In the genomic region with DNA sequence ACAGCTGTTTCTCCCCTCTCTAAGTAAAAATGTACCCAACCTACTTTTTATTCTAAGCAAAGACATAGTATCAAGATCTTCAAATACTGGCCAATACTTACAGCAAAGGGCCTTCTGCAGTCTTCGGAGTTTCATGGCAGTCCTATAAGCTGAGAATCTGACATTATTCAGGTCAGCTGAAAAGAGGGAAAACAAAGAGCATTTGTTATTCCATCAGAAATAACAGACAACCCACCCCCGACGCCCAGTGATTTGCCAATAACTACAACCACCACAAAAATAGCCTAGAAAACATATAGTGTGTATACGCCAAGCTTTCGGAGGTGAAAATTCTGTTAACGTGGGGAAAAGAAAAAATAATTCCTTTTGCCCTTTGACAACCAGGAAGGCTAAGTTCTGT, we compare ENCODE assay signal across 33 cellular contexts.
"Had no signal": no experiment of that assay in that cellular context is flagged by ENCODE, and none has a peak within 500 bp of the region (broad histone marks: within the 10 kb centered on the region; RNA-seq: fewer than 3 reads in every experiment).

No MANE protein-coding gene starts in this region.

- H3K27ac ChIP-seq: cardiac muscle cell, SJSA1, VCaP had no signal

- H3K36me3 ChIP-seq: brain microvascular endothelial cell, cardiac muscle cell, SJSA1 had no signal

- H3K27me3 ChIP-seq: brain microvascular endothelial cell, cardiac muscle cell, SJSA1 had no signal

- H3K9me3 Mint-ChIP-seq: activated B cell treated with CpG ODN at 0.5 μM for 24 hours; activated CD4-positive, alpha-beta memory T cell treated with anti-CD3 and anti-CD28 coated beads, Interleukin-2, amount 10 ng/mL, durations not matched to agents 7 days and 5 days; activated naive CD4-positive, alpha-beta T cell treated with anti-CD3 and anti-CD28 coated beads, Interleukin-2, amount 10 ng/mL, durations not matched to agents 7 days and 5 days had no signal

- H3K27me3 Mint-ChIP-seq: activated B cell treated with CpG ODN at 0.5 μM for 24 hours; activated CD4-positive, alpha-beta memory T cell treated with anti-CD3 and anti-CD28 coated beads, Interleukin-2, amount 10 ng/mL, durations not matched to agents 7 days and 5 days; activated CD8-positive, alpha-beta memory T cell treated with anti-CD3 and anti-CD28 coated beads, Interleukin-2, amount 10 ng/mL, durations not matched to agents 7 days and 5 days; activated naive CD4-positive, alpha-beta T cell treated with anti-CD3 and anti-CD28 coated beads, Interleukin-2, amount 10 ng/mL, durations not matched to agents 7 days and 5 days; activated naive CD8-positive, alpha-beta T cell; central memory CD8-positive, alpha-beta T cell had no signal

- ATAC-seq: activated CD8-positive, alpha-beta memory T cell treated with anti-CD3 and anti-CD28 coated beads, Interleukin-2, amount 10 ng/mL, durations not matched to agents 7 days and 5 days; Panc1; SK-N-SH treated with all-trans-retinoic acid at 6 μM for 48 hours had no signal

- DNase-seq: activated B cell treated with CpG ODN at 0.5 μM for 24 hours; activated CD4-positive, alpha-beta memory T cell treated with anti-CD3 and anti-CD28 coated beads, Interleukin-2, amount 10 ng/mL, durations not matched to agents 7 days and 5 days; activated CD4-positive, alpha-beta T cell treated with anti-CD3 and anti-CD28 coated beads for 4 hours; activated CD4-positive, alpha-beta T cell treated with anti-CD3 and anti-CD28 coated beads, Interleukin-2, amount 50 U/mL, for 1 hour; activated CD4-positive, CD25-positive, alpha-beta regulatory T cell treated with anti-CD3 and anti-CD28 coated beads, Interleukin-2, amount 50 U/mL, for 72 hours; activated CD8-positive, alpha-beta memory T cell treated with anti-CD3 and anti-CD28 coated beads for 24 hours; activated CD8-positive, alpha-beta memory T cell treated with anti-CD3 and anti-CD28 coated beads, Interleukin-2, amount 10 ng/mL, durations not matched to agents 7 days and 5 days; activated CD8-positive, alpha-beta memory T cell treated with anti-CD3 and anti-CD28 coated beads, Interleukin-2, amount 50 U/mL, for 48 hours; activated effector memory CD4-positive, alpha-beta T cell treated with Interleukin-2 at 50 U/mL for 16 hours; activated naive CD4-positive, alpha-beta T cell treated with anti-CD3 and anti-CD28 coated beads, Interleukin-2, amount 10 ng/mL, durations not matched to agents 7 days and 5 days; activated T-cell treated with anti-CD3 and anti-CD28 coated beads, Interleukin-2, amount 50 U/mL, for 48 hours; amniotic stem cell; aorta; brain microvascular endothelial cell; Karpas-422; NCI-H1105; NCI-H1417 treated with DMSO at 0.1 percent for 48 hours; NCI-H187 treated with DMSO at 0.1 percent for 48 hours; NCI-H2081; NCI-H345; NCI-H524 treated with DMSO at 0.1 percent for 48 hours; SHP77 treated with DMSO at 0.1 percent for 48 hours; SW 1271; T-helper 1 cell; T-helper 2 cell; T-helper 9 cell had no signal

- H3K9me3 ChIP-seq: SJSA1 had no signal

- H3K4me3 ChIP-seq: cardiac muscle cell, SJSA1 had no signal

- H3K36me3 Mint-ChIP-seq: activated CD8-positive, alpha-beta memory T cell treated with anti-CD3 and anti-CD28 coated beads, Interleukin-2, amount 10 ng/mL, durations not matched to agents 7 days and 5 days; activated naive CD4-positive, alpha-beta T cell treated with anti-CD3 and anti-CD28 coated beads, Interleukin-2, amount 10 ng/mL, durations not matched to agents 7 days and 5 days; activated naive CD8-positive, alpha-beta T cell had no signal

- H3K27ac Mint-ChIP-seq: activated B cell treated with CpG ODN at 0.5 μM for 24 hours; activated CD4-positive, alpha-beta memory T cell treated with anti-CD3 and anti-CD28 coated beads, Interleukin-2, amount 10 ng/mL, durations not matched to agents 7 days and 5 days; activated CD8-positive, alpha-beta memory T cell treated with anti-CD3 and anti-CD28 coated beads, Interleukin-2, amount 10 ng/mL, durations not matched to agents 7 days and 5 days; activated naive CD4-positive, alpha-beta T cell treated with anti-CD3 and anti-CD28 coated beads, Interleukin-2, amount 10 ng/mL, durations not matched to agents 7 days and 5 days; activated naive CD8-positive, alpha-beta T cell had no signal

- H3K4me1 Mint-ChIP-seq: activated CD8-positive, alpha-beta memory T cell treated with anti-CD3 and anti-CD28 coated beads, Interleukin-2, amount 10 ng/mL, durations not matched to agents 7 days and 5 days; activated naive CD4-positive, alpha-beta T cell treated with anti-CD3 and anti-CD28 coated beads, Interleukin-2, amount 10 ng/mL, durations not matched to agents 7 days and 5 days; central memory CD8-positive, alpha-beta T cell had no signal

- H3K4me3 Mint-ChIP-seq: activated B cell treated with CpG ODN at 0.5 μM for 24 hours; activated CD4-positive, alpha-beta memory T cell treated with anti-CD3 and anti-CD28 coated beads, Interleukin-2, amount 10 ng/mL, durations not matched to agents 7 days and 5 days; activated CD8-positive, alpha-beta memory T cell treated with anti-CD3 and anti-CD28 coated beads, Interleukin-2, amount 10 ng/mL, durations not matched to agents 7 days and 5 days; activated naive CD4-positive, alpha-beta T cell treated with anti-CD3 and anti-CD28 coated beads, Interleukin-2, amount 10 ng/mL, durations not matched to agents 7 days and 5 days; activated naive CD8-positive, alpha-beta T cell; central memory CD8-positive, alpha-beta T cell had no signal
